In genomic region chr3:173396191-173397041, GRCh38 we compare ENCODE assay signal across 8 cellular contexts. TPM values are rescaled to one million over a fixed set of nuclear protein-coding genes. Genes with fewer than 3 reads are reported as not detected.
DNase-seq lines count a peak whose midpoint lies in the region; ATAC-seq and TF ChIP-seq lines count a peak whose summit lies in the region.

No MANE protein-coding gene starts in this region.

- peak; percentile 12 for DNase-seq in AG08396 (ENCODE audit: low spot score)
- peak; percentile 25 for DNase-seq in H4 (ENCODE audit: low spot score)
- peak; percentile 28 for DNase-seq in SW480 (ENCODE audit: low spot score)
- DNase-seq in fibroblast of the aortic adventitia (ENCODE audit: low read depth): peak; percentile 15
- no peak for DNase-seq in dedifferentiated amniotic fluid mesenchymal stem cell (ENCODE audit: extremely low spot score)
- DNase-seq in DMS114 treated with DMSO at 0.1 percent for 48 hours (lab: John Stamatoyannopoulos, UW; ENCODE audit: unreplicated experiment): no peak

- TF ChIP-seq CTCF in fibroblast of the aortic adventitia (IDR thresholded peaks at IDR 0.05; ENCODE audit: insufficient read depth, low read length) (no peak), parathyroid adenoma (IDR thresholded peaks at IDR 0.05) (no peak)

- H3K4me3 ChIP-seq in fibroblast of the aortic adventitia (ENCODE audit: low read depth, low read length): peak overlapping the region; percentile 74
- H3K4me3 ChIP-seq in parathyroid adenoma (ENCODE audit: low read depth, low read length): peak overlapping the region; percentile 76

- no peaks in the 10 kb centered on the region for H3K79me2 ChIP-seq in parathyroid adenoma

- H3K4me1 ChIP-seq in parathyroid adenoma: no peaks in the 10 kb centered on the region

- peak overlapping the region; percentile 69 for H3K4me2 ChIP-seq in parathyroid adenoma (ENCODE audit: low read length)

- no peaks in the 10 kb centered on the region for H3K36me3 ChIP-seq in parathyroid adenoma (ENCODE audit: control insufficient read depth, insufficient read depth, low read length)

- no peak overlapping the region for H3K27ac ChIP-seq in parathyroid adenoma

- H3K27me3 ChIP-seq in parathyroid adenoma (ENCODE audit: control insufficient read depth, insufficient read depth, low read length): no peaks in the 10 kb centered on the region

- H3K9ac ChIP-seq in parathyroid adenoma: no peak overlapping the region

- H2AFZ ChIP-seq in parathyroid adenoma: peak overlapping the region; percentile 47

- ATAC-seq in GM21576 (IDR thresholded peaks at IDR 0.05; ENCODE audit: unreplicated experiment): no peak

- H3K9me3 ChIP-seq in parathyroid adenoma (ENCODE audit: control insufficient read depth, low read length): no peaks in the 10 kb centered on the region

RNA-seq across cellular contexts. Expression of gene NLGN1, which starts 1.1 kb away (rescaled TPM):
- 14.7 and 16.9 TPM in 2 replicates for total RNA-seq in H4 (2014; rRNA removed; shearing (Covaris generic))
- total RNA-seq in fibroblast of the aortic adventitia (ENCODE audit: low replicate concordance): 6.1 and 16.1 TPM in 2 replicates

Comparison
In these comparisons a context has a peak if more than half of its experiments do, and no peak if none do; other contexts are left out.
1. DNase-seq: peak in AG08396 (single experiment), H4 (single experiment), SW480 (single experiment) and fibroblast of the aortic adventitia (single experiment); none in dedifferentiated amniotic fluid mesenchymal stem cell (single experiment) and DMS114 treated with DMSO at 0.1 percent for 48 hours (single experiment).